Comparison of ENCODE assay signal across 10 cellular contexts in the genomic region with DNA sequence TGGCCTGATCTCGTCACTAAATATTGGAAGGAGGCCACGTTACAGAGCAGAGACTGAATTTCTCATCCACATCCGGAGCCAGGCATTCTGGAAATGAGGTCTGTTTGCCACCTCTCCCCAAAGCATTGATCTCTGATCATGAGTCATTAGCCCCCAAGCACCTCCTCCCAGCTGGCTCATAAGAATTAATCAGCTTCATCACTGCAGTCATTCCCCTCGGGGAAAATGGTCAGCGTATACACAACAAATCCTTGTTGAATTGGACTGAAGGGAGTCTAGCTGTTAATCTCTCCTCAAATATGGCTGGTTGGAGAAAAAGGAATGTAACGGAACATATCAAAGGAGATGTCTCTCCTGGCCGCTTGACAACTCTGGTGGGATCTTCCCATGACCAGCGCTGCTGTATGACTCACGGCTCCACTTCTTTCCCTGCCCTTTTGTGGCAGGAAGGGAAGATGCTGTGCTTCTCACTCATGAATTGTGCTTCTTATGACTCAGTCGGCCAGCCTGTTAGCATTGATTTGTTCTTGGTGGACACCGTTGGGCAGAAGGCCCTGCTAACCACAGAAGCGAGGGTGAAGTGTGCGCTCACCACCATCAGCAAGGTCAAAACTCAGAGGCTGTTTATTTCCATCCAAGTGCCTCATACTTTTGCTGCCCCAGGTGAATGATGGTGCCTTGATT.
DNase-seq lines count a peak whose midpoint lies in the region; ATAC-seq and TF ChIP-seq lines count a peak whose summit lies in the region.
"Had no signal": no experiment of that assay in that cellular context is flagged by ENCODE, and none has a peak within 500 bp of the region (broad histone marks: within the 10 kb centered on the region; RNA-seq: fewer than 3 reads in every experiment).

No MANE protein-coding gene starts in this region.

- DNase-seq in GOT3 (lab: John Stamatoyannopoulos, UW) (peak; percentile 55), RWPE2 (ENCODE audit: low spot score) (peak; percentile 93), fibroblast of lung (ENCODE audit: low read depth in 2 of 2) (peak; percentile 96 to 100), smooth muscle cell (lab: John Stamatoyannopoulos, UW; ENCODE audit: unreplicated experiment) (peak; percentile 14), NOMO-1 treated with DMSO at 0.1 percent for 48 hours (lab: John Stamatoyannopoulos, UW; ENCODE audit: unreplicated experiment) (no peak), NCI-H345 (lab: John Stamatoyannopoulos, UW) (no peak)
- DNase-seq: activated naive CD8-positive, alpha-beta T cell treated with anti-CD3 and anti-CD28 coated beads, Interleukin-2, amount 10 ng/mL, durations not matched to agents 7 days and 5 days; stimulated activated CD4-positive, alpha-beta T cell treated with anti-CD3 and anti-CD28 coated beads, Interleukin-2, amount 100 ng/mL, for 24 hours; substantia nigra had no signal

- peak overlapping the region; percentile 49 for H3K27ac ChIP-seq in RWPE2 (ENCODE audit: poor library complexity, severe bottlenecking)
- H3K27ac ChIP-seq in fibroblast of lung (ENCODE audit: insufficient read depth, low read length): peak overlapping the region; percentile 71
- peak overlapping the region; percentile 59 for H3K27ac ChIP-seq in smooth muscle cell (ENCODE audit: low read depth)

- H3K9ac ChIP-seq in fibroblast of lung (ENCODE audit: insufficient read depth, low read length): no peak overlapping the region
- H3K9ac ChIP-seq in smooth muscle cell (ENCODE audit: low read depth): no peak overlapping the region

- no peaks in the 10 kb centered on the region for H3K36me3 ChIP-seq in RWPE2 (ENCODE audit: low read depth)
- no peaks in the 10 kb centered on the region for H3K36me3 ChIP-seq in fibroblast of lung (ENCODE audit: control insufficient read depth, insufficient read depth, low read length)
- no peaks in the 10 kb centered on the region for H3K36me3 ChIP-seq in smooth muscle cell (ENCODE audit: low read depth)

- no peaks in the 10 kb centered on the region for H3F3A ChIP-seq in smooth muscle cell (ENCODE audit: low read depth)

- H3K27me3 ChIP-seq in RWPE2 (ENCODE audit: insufficient read depth, poor library complexity, severe bottlenecking): no peaks in the 10 kb centered on the region
- no peaks in the 10 kb centered on the region for H3K27me3 ChIP-seq in fibroblast of lung (ENCODE audit: control insufficient read depth, insufficient read depth, low read length)
- no peaks in the 10 kb centered on the region for H3K27me3 ChIP-seq in smooth muscle cell (ENCODE audit: low read depth)

- H3K79me2 ChIP-seq in fibroblast of lung (ENCODE audit: control insufficient read depth, insufficient read depth, low read length): no peaks in the 10 kb centered on the region
- H3K79me2 ChIP-seq in smooth muscle cell (ENCODE audit: low read depth): no peaks in the 10 kb centered on the region

- H3K4me1 ChIP-seq in RWPE2 (ENCODE audit: insufficient read depth, poor library complexity, severe bottlenecking) (peaks cover 10% of the 10 kb centered on the region), fibroblast of lung (ENCODE audit: control insufficient read depth, extremely low read depth, insufficient read depth, low read length) (peaks cover 2% of the 10 kb centered on the region), smooth muscle cell (ENCODE audit: low read depth) (no peaks in the 10 kb centered on the region)

- H2AFZ ChIP-seq in fibroblast of lung (ENCODE audit: low read length) (peak overlapping the region; percentile 29), smooth muscle cell (ENCODE audit: low read depth) (no peak overlapping the region)

- H4K20me1 ChIP-seq in fibroblast of lung (ENCODE audit: control insufficient read depth, extremely low read depth, insufficient read depth, low read length) (no peaks in the 10 kb centered on the region), smooth muscle cell (ENCODE audit: low read depth) (no peaks in the 10 kb centered on the region)

- H3K4me2 ChIP-seq in fibroblast of lung (ENCODE audit: extremely low read depth, insufficient read depth, low read length): peak overlapping the region; percentile 76
- peak overlapping the region; percentile 51 for H3K4me2 ChIP-seq in smooth muscle cell

- WGBS in smooth muscle cell (ENCODE audit: low lambda C conversion rate): 20% methylated on average over 13 of the region's 13 CpGs

- ATAC-seq in RWPE2 (ENCODE audit: low read depth) (peak; percentile 97), GM18858 (IDR thresholded peaks at IDR 0.05; ENCODE audit: unreplicated experiment) (no peak)

- no peak for TF ChIP-seq CTCF in RWPE2 (IDR thresholded peaks at IDR 0.05; ENCODE audit: poor library complexity, severe bottlenecking)
- TF ChIP-seq CTCF in fibroblast of lung (conservative IDR thresholded peaks at IDR 0.05 in 1 of 2, IDR thresholded peaks at IDR 0.05 in 1 of 2; ENCODE audit: low read depth in 1 of 2, low read length in 2 of 2): no peak
- no peak for TF ChIP-seq CTCF in smooth muscle cell (IDR thresholded peaks at IDR 0.05; ENCODE audit: borderline replicate concordance, insufficient read depth, poor library complexity, severe bottlenecking)

- no peaks in the 10 kb centered on the region for H3K9me3 ChIP-seq in RWPE2 (ENCODE audit: severe bottlenecking)
- H3K9me3 ChIP-seq in fibroblast of lung (ENCODE audit: control insufficient read depth, insufficient read depth, low read depth, low read length): no peaks in the 10 kb centered on the region
- no peaks in the 10 kb centered on the region for H3K9me3 ChIP-seq in smooth muscle cell (replicated peaks; ENCODE audit: low read depth)

- H3K4me3 ChIP-seq in RWPE2 (ENCODE audit: severe bottlenecking) (no peak overlapping the region), fibroblast of lung (replicated peaks in 1 of 4; ENCODE audit: control extremely low read depth in 1 of 4, insufficient read depth in 1 of 4, low read depth in 3 of 4, low read length in 4 of 4) (peak overlapping the region in 1 of 4 experiments; percentile 23), smooth muscle cell (no peak overlapping the region)

Comparison
In these comparisons a context has a peak if more than half of its experiments do, and no peak if none do; other contexts are left out.
1. DNase-seq: peak in GOT3 (single experiment), RWPE2 (single experiment), fibroblast of lung (2 of 2) and smooth muscle cell (single experiment); none in NOMO-1 treated with DMSO at 0.1 percent for 48 hours (single experiment) and NCI-H345 (single experiment).
2. Peak in every context shown above with its lines, with median percentiles within 50 percentile points of each other: H3K27ac ChIP-seq.